In genomic region chr6:154637392-154637791, GRCh38 we compare ENCODE assay signal across 28 cellular contexts.
"Had no signal": no experiment of that assay in that cellular context is flagged by ENCODE, and none has a peak within 500 bp of the region (broad histone marks: within the 10 kb centered on the region; RNA-seq: fewer than 3 reads in every experiment).

No MANE protein-coding gene starts in this region.

- H3K27me3 Mint-ChIP-seq: dendritic cell treated with granulocyte-macrophage colony-stimulating factor and Interleukin-4, amounts not matched to agents 40 ng/mL and 50 ng/mL, for 4 days had no signal

- H3K9me3 Mint-ChIP-seq: endodermal cell had no signal

- H3K4me1 ChIP-seq: gastrocnemius medialis, left lung, lower lobe of right lung had no signal

- FAIRE-seq: endometrium, islet of Langerhans, keratinocyte had no signal

- ATAC-seq: effector memory CD8-positive, alpha-beta T cell; esophagus mucosa; gastrocnemius medialis; heart right ventricle; left cardiac atrium; left lung; left ventricle myocardium superior; lower lobe of right lung; mucosa of descending colon; naive thymus-derived CD8-positive, alpha-beta T cell had no signal

- H3K27ac ChIP-seq: epithelial cell of prostate, esophagus squamous epithelium, gastrocnemius medialis, heart right ventricle, left lung, lower lobe of right lung had no signal

- H3K36me3 ChIP-seq: esophagus squamous epithelium, gastrocnemius medialis, heart right ventricle, left lung, lower lobe of right lung had no signal

- H3K27ac Mint-ChIP-seq: dendritic cell treated with granulocyte-macrophage colony-stimulating factor and Interleukin-4, amounts not matched to agents 40 ng/mL and 50 ng/mL, for 4 days; effector memory CD8-positive, alpha-beta T cell; endodermal cell; mesothelial cell of epicardium had no signal

- H3K36me3 Mint-ChIP-seq: mesothelial cell of epicardium had no signal

- H3K4me3 ChIP-seq: esophagus squamous epithelium, gastrocnemius medialis, heart right ventricle, left lung, lower lobe of right lung, mucosa of descending colon had no signal

- H3K4me1 Mint-ChIP-seq: mesothelial cell of epicardium; naive B cell; naive thymus-derived CD8-positive, alpha-beta T cell had no signal

- H3K9me3 ChIP-seq: esophagus squamous epithelium, gastrocnemius medialis, mucosa of descending colon had no signal

- DNase-seq: cortex of kidney; effector CD8-positive, alpha-beta T cell; effector memory CD8-positive, alpha-beta T cell; endodermal cell; erythroblast; esophagus squamous epithelium; foreskin fibroblast; foreskin melanocyte; gastrocnemius medialis; glutamatergic neuron; head of caudate nucleus; heart right ventricle; hippocampal formation; left cardiac atrium; left lung; left ventricle myocardium superior; lower lobe of right lung; mesenchymal stem cell; mucosa of descending colon; naive B cell; naive thymus-derived CD8-positive, alpha-beta T cell had no signal

- H3K27me3 ChIP-seq: esophagus squamous epithelium, gastrocnemius medialis, heart right ventricle, left lung had no signal

- H3K4me3 Mint-ChIP-seq: dendritic cell treated with granulocyte-macrophage colony-stimulating factor and Interleukin-4, amounts not matched to agents 40 ng/mL and 50 ng/mL, for 4 days; effector memory CD8-positive, alpha-beta T cell; endodermal cell; mesothelial cell of epicardium; naive B cell; naive thymus-derived CD8-positive, alpha-beta T cell had no signal
